10 cellular contexts compared by ENCODE assay signal in genomic region chrX:24146283-24146865, GRCh38. TPM values are rescaled to one million over a fixed set of nuclear protein-coding genes. Genes with fewer than 3 reads are reported as not detected.
DNase-seq lines count a peak whose midpoint lies in the region; ATAC-seq and TF ChIP-seq lines count a peak whose summit lies in the region.
"Had no signal": no experiment of that assay in that cellular context is flagged by ENCODE, and none has a peak within 500 bp of the region (broad histone marks: within the 10 kb centered on the region; RNA-seq: fewer than 3 reads in every experiment).

No MANE protein-coding gene starts in this region.

- H3K79me2 ChIP-seq in HCT116 (ENCODE audit: insufficient read depth, low read length) = peaks cover 14% of the 10 kb centered on the region

- H4K20me1 ChIP-seq in HCT116 (ENCODE audit: insufficient read depth) = no peaks in the 10 kb centered on the region

- POLR2A ChIA-PET in HCT116 (lab: Charles Lee) = no interaction called here

- RAD21 ChIA-PET in HCT116 (lab: Charles Lee; ENCODE audit: low non-redundant PET in 1 of 2, low total read pairs in 2 of 2, uncharacterized antibody in 2 of 2, unreplicated experiment in 2 of 2) = no interaction called here

- no peak for TF ChIP-seq RAD21 in HCT116 (IDR thresholded peaks at IDR 0.05; ENCODE audit: low read depth)

- H2AFZ ChIP-seq in HCT116 (ENCODE audit: low read depth, low read length, poor library complexity, severe bottlenecking) = peak overlapping the region; percentile 82

- peaks cover 28 to 41% of the 10 kb centered on the region in 2 experiments for H3K4me1 ChIP-seq in HCT116 (ENCODE audit: control insufficient read depth in 1 of 2, insufficient read depth in 2 of 2, low read length in 2 of 2)
- H3K4me1 ChIP-seq in adipocyte (ENCODE audit: control insufficient read depth, insufficient read depth, low read length) = peaks cover 56% of the 10 kb centered on the region

- no peaks in the 10 kb centered on the region for H3K9me3 ChIP-seq in HCT116 (ENCODE audit: control insufficient read depth in 1 of 2, insufficient read depth in 1 of 2, low read depth in 1 of 2, low read length in 2 of 2)
- no peaks in the 10 kb centered on the region for H3K9me3 ChIP-seq in adipocyte (ENCODE audit: control insufficient read depth, low read length)

- no peaks in the 10 kb centered on the region for H3K27me3 ChIP-seq in HCT116 (ENCODE audit: insufficient read depth, low read length)
- no peaks in the 10 kb centered on the region for H3K27me3 ChIP-seq in adipocyte (replicated peaks; ENCODE audit: control insufficient read depth, insufficient read depth, low read length)

- no TSS peak for BruUV-seq in HCT116 (replicated peaks; lab: Mats Ljungman, UMichigan)

- DNase-seq in A172 (ENCODE audit: low spot score) = peak; percentile 31
- DNase-seq in HCT116 (ENCODE audit: low read depth, low spot score) = no peak
- DNase-seq in adipocyte (ENCODE audit: low read depth) = peak; percentile 55
- peak; percentile 27 for DNase-seq in myocyte (ENCODE audit: low read depth)
- no peak for DNase-seq in mesenteric fat pad (ENCODE audit: low spot score)
- no peak for DNase-seq in NCI-H2081 treated with DMSO at 0.1 percent for 48 hours (lab: John Stamatoyannopoulos, UW)
- DNase-seq in HUDEP-2 (lab: John Stamatoyannopoulos, UW; ENCODE audit: unreplicated experiment in 76 of 76) = no peak
- DNase-seq in SK-N-DZ (ENCODE audit: low spot score) = no peak
- DNase-seq: NCI-H2107; stimulated activated CD4-positive, alpha-beta T cell treated with anti-CD3 and anti-CD28 coated beads, Interleukin-2, amount 100 ng/mL, for 48 hours had no signal

- H3K9me2 ChIP-seq in HCT116 (ENCODE audit: insufficient read depth) = no peaks in the 10 kb centered on the region

- H3K27ac ChIP-seq in HCT116 (ENCODE audit: low read depth, low read length) = peak overlapping the region; percentile 98; the same call in 1 of the 2 replicates

- peak overlapping the region in 1 of 2 experiments; percentile 27; a peak in 2 of 4 replicates for H3K4me3 ChIP-seq in HCT116 (replicated peaks in 1 of 2; ENCODE audit: low read depth in 1 of 2, low read length in 2 of 2)
- H3K4me3 ChIP-seq in adipocyte (ENCODE audit: low read length) = peak overlapping the region; percentile 34

- H3K4me2 ChIP-seq in HCT116 (ENCODE audit: low read length) = peak overlapping the region; percentile 66

- H3K9ac ChIP-seq in HCT116 (ENCODE audit: low read length) (peak overlapping the region; percentile 47), adipocyte (ENCODE audit: low read length) (peak overlapping the region; percentile 98)

- TF ChIP-seq POLR2A in HCT116 (IDR thresholded peaks at IDR 0.05; ENCODE audit: borderline replicate concordance, extremely low read depth, insufficient read depth, insufficient read length) = no peak

- intact Hi-C loops in HCT116 (cut with micrococcal nuclease) = loop anchor here (5.0 kb wide), 1 partner anchor 54 kb away; no protein-coding TSS in a partner anchor

- H3K36me3 ChIP-seq in HCT116 (ENCODE audit: control insufficient read depth in 1 of 2, insufficient read depth in 2 of 2, low read length in 2 of 2) (no peaks in the 10 kb centered on the region), adipocyte (ENCODE audit: control insufficient read depth, insufficient read depth, low read length, severe bottlenecking) (no peaks in the 10 kb centered on the region)

- ATAC-seq in HCT116 = no peak

- no peak for TF ChIP-seq CTCF in HCT116 (IDR thresholded peaks at IDR 0.05 in 2 of 3, conservative IDR thresholded peaks at IDR 0.05 in 1 of 3; ENCODE audit: borderline replicate concordance in 1 of 3, insufficient read depth in 1 of 3, low read depth in 2 of 3, low read length in 2 of 3)

- CTCF ChIA-PET in HCT116 (lab: Charles Lee) = no interaction called here

TF ChIP-seq in HCT116, 20 proteins besides CTCF, POLR2A, EP300 and RAD21:
- TF ChIP-seq ZNF274 (IDR thresholded peaks at IDR 0.05; ENCODE audit: low read depth, low read length) (no peak), ELF1 (IDR thresholded peaks at IDR 0.05; ENCODE audit: borderline replicate concordance, low read depth) (no peak), TCF7L2 (IDR thresholded peaks at IDR 0.05; ENCODE audit: borderline replicate concordance, extremely low read depth, insufficient read depth, insufficient read length) (no peak), EZH2 (IDR thresholded peaks at IDR 0.05) (no peak), FOSL1 (IDR thresholded peaks at IDR 0.05; ENCODE audit: low read depth) (no peak), POLR2AphosphoS5 (IDR thresholded peaks at IDR 0.05; ENCODE audit: low read depth, low read length) (no peak), REST (IDR thresholded peaks at IDR 0.05; ENCODE audit: low read depth) (no peak), SP1 (IDR thresholded peaks at IDR 0.05; ENCODE audit: low read depth) (no peak)

RNA-seq across cellular contexts. Expression of gene ZFX, which starts 3.2 kb away (rescaled TPM):
- total RNA-seq in A172 (2014; rRNA removed; shearing (Covaris generic)) = 35.0 and 45.7 TPM in 2 replicates
- 28.1 TPM for total RNA-seq in HCT116 (2021; ENCODE audit: unreplicated experiment)
- polyA plus RNA-seq in HCT116 (2012) = 10.4 and 10.6 TPM in 2 replicates
- total RNA-seq in myocyte = 33.4 and 52.4 TPM in 2 replicates
- 10.0 TPM for polyA plus RNA-seq in myocyte (2012)
- total RNA-seq in mesenteric fat pad = 58.3 TPM
- polyA plus RNA-seq in SK-N-DZ (2014; cell fraction: cytosol; rRNA removed) = 14.3 and 19.9 TPM in 2 replicates
- polyA plus RNA-seq in SK-N-DZ (2014; cell fraction: nucleus; rRNA removed) = 6.9 and 10.0 TPM in 2 replicates

Comparison
In these comparisons a context has a peak if more than half of its experiments do, and no peak if none do; other contexts are left out.
1. DNase-seq: peak in A172 (single experiment), adipocyte (single experiment) and myocyte (single experiment); none in HCT116 (single experiment), mesenteric fat pad (single experiment), NCI-H2081 treated with DMSO at 0.1 percent for 48 hours (single experiment), HUDEP-2 (0 of 76) and SK-N-DZ (single experiment).